8 cellular contexts compared by ENCODE assay signal in genomic region chr3:100044369-100044768, GRCh38.
DNase-seq lines count a peak whose midpoint lies in the region; ATAC-seq and TF ChIP-seq lines count a peak whose summit lies in the region.

No MANE protein-coding gene starts in this region.

- no peak overlapping the region for H3K9ac ChIP-seq in MM.1S (ENCODE audit: low read length)

- peaks cover 59% of the 10 kb centered on the region for H3K4me1 Mint-ChIP-seq in memory B cell

- peak overlapping the region; percentile 50 for H3K27ac Mint-ChIP-seq in memory B cell

- no peaks in the 10 kb centered on the region for H3K9me3 ChIP-seq in MM.1S (replicated peaks; ENCODE audit: insufficient read depth, low read length)

- no peak overlapping the region for H3K4me3 Mint-ChIP-seq in memory B cell

- peaks cover 12% of the 10 kb centered on the region; the same call in 1 of the 2 replicates for H3F3A ChIP-seq in MM.1S (ENCODE audit: insufficient read depth, low read length)

- peaks cover 3% of the 10 kb centered on the region; the same call in 1 of the 2 replicates for H3K27me3 ChIP-seq in MM.1S (replicated peaks; ENCODE audit: insufficient read depth, low read length)

- no peaks in the 10 kb centered on the region for H3K79me2 ChIP-seq in MM.1S (ENCODE audit: low read length)

- TF ChIP-seq CTCF in MM.1S (IDR thresholded peaks at IDR 0.05; ENCODE audit: low read length): no peak

- DNase-seq in MM.1S: peak; percentile 55
- peak in 1 of 2 donors; percentile 64 for DNase-seq in memory B cell (ENCODE audit: low spot score in 2 of 2)
- no peak for DNase-seq in NCI-H2196 (lab: John Stamatoyannopoulos, UW; ENCODE audit: unreplicated experiment)
- no peak for DNase-seq in NCI-H82 treated with DMSO at 0.1 percent for 48 hours (lab: John Stamatoyannopoulos, UW; ENCODE audit: unreplicated experiment)
- DNase-seq in COLO668 (lab: John Stamatoyannopoulos, UW; ENCODE audit: unreplicated experiment): no peak
- DNase-seq in T-helper 1 cell: no peak

- H3K4me2 ChIP-seq in MM.1S (ENCODE audit: low read depth, low read length): no peak overlapping the region

- no peaks in the 10 kb centered on the region for H4K20me1 ChIP-seq in MM.1S (ENCODE audit: insufficient read depth, low read length)

- H2AFZ ChIP-seq in MM.1S (ENCODE audit: low read length): no peak overlapping the region

- H3K36me3 ChIP-seq in MM.1S (replicated peaks; ENCODE audit: insufficient read depth, low read length): no peaks in the 10 kb centered on the region

- no peaks in the 10 kb centered on the region for H3K9me3 Mint-ChIP-seq in memory B cell

- H3K4me1 ChIP-seq in MM.1S (ENCODE audit: low read length): peaks cover 36% of the 10 kb centered on the region

- H3K4me3 ChIP-seq in MM.1S (ENCODE audit: low read length): no peak overlapping the region

- H3K9me2 ChIP-seq in MM.1S (replicated peaks; ENCODE audit: insufficient read depth, low read length): no peaks in the 10 kb centered on the region

- H3K27ac ChIP-seq in MM.1S (ENCODE audit: low read length): no peak overlapping the region

- no peaks in the 10 kb centered on the region for H3K27me3 Mint-ChIP-seq in memory B cell

- no peaks in the 10 kb centered on the region for H3K36me3 Mint-ChIP-seq in memory B cell

- ATAC-seq in GM18499 (IDR thresholded peaks at IDR 0.05; ENCODE audit: insufficient read depth, unreplicated experiment) (peak; percentile 86), GM21825 (IDR thresholded peaks at IDR 0.05; ENCODE audit: unreplicated experiment) (peak; percentile 73), memory B cell (ENCODE audit: low read depth) (peak; percentile 80)
